In genomic region chr3:153641321-153641720, GRCh38 we compare ENCODE assay signal across 21 cellular contexts.
"Had no signal": no experiment of that assay in that cellular context is flagged by ENCODE, and none has a peak within 500 bp of the region (broad histone marks: within the 10 kb centered on the region; RNA-seq: fewer than 3 reads in every experiment).

No MANE protein-coding gene starts in this region.

- H3K27me3 ChIP-seq: body of pancreas, cardiac muscle cell, upper lobe of right lung had no signal

- DNase-seq: activated B cell treated with CpG ODN at 0.5 μM for 24 hours; activated CD4-positive, alpha-beta memory T cell treated with anti-CD3 and anti-CD28 coated beads for 36 hours; activated CD4-positive, alpha-beta T cell treated with anti-CD3 and anti-CD28 coated beads for 36 hours; activated gamma-delta T cell; activated naive CD4-positive, alpha-beta T cell treated with anti-CD3 and anti-CD28 coated beads, Interleukin-2, amount 50 U/mL, for 16 hours; activated naive CD8-positive, alpha-beta T cell treated with anti-CD3 and anti-CD28 coated beads, Interleukin-2, amount 50 U/mL, for 24 hours; body of pancreas; cortex of kidney; erythroblast; foreskin fibroblast; hippocampal formation; kidney; lower lobe of right lung; naive thymus-derived CD4-positive, alpha-beta T cell; stimulated activated CD4-positive, alpha-beta T cell treated with anti-CD3 and anti-CD28 coated beads, Interleukin-4, amount 100 ng/mL, for 24 hours; stimulated activated naive CD4-positive, alpha-beta T cell treated with Interleukin-2 at 50 U/mL for 16 hours; T-helper 9 cell; upper lobe of right lung had no signal

- H3K36me3 ChIP-seq: cardiac muscle cell, lower lobe of right lung, upper lobe of right lung had no signal

- H3K27me3 Mint-ChIP-seq: activated B cell treated with CpG ODN at 0.5 μM for 24 hours; activated CD4-positive, alpha-beta memory T cell treated with anti-CD3 and anti-CD28 coated beads for 36 hours; activated CD4-positive, alpha-beta T cell treated with anti-CD3 and anti-CD28 coated beads for 36 hours; activated naive CD8-positive, alpha-beta T cell treated with anti-CD3 and anti-CD28 coated beads, Interleukin-2, amount 50 U/mL, for 24 hours; naive thymus-derived CD4-positive, alpha-beta T cell had no signal

- H3K4me1 ChIP-seq: body of pancreas, lower lobe of right lung, upper lobe of right lung had no signal

- ATAC-seq: activated CD4-positive, alpha-beta T cell treated with anti-CD3 and anti-CD28 coated beads for 36 hours; activated naive CD8-positive, alpha-beta T cell treated with anti-CD3 and anti-CD28 coated beads, Interleukin-2, amount 50 U/mL, for 24 hours; body of pancreas; left lobe of liver; lower lobe of right lung; naive thymus-derived CD4-positive, alpha-beta T cell; upper lobe of right lung had no signal

- H3K9me3 ChIP-seq: body of pancreas, lower lobe of right lung, upper lobe of right lung had no signal

- H3K9me3 Mint-ChIP-seq: activated CD4-positive, alpha-beta memory T cell treated with anti-CD3 and anti-CD28 coated beads for 36 hours had no signal

- H3K4me3 ChIP-seq: body of pancreas, cardiac muscle cell, lower lobe of right lung, upper lobe of right lung had no signal

- H3K27ac ChIP-seq: body of pancreas, cardiac muscle cell, lower lobe of right lung, upper lobe of right lung had no signal

- H3K4me1 Mint-ChIP-seq: activated B cell treated with CpG ODN at 0.5 μM for 24 hours, neural crest cell had no signal

- H3K4me3 Mint-ChIP-seq: activated B cell treated with CpG ODN at 0.5 μM for 24 hours; activated CD4-positive, alpha-beta memory T cell treated with anti-CD3 and anti-CD28 coated beads for 36 hours; activated CD4-positive, alpha-beta T cell treated with anti-CD3 and anti-CD28 coated beads for 36 hours; activated naive CD8-positive, alpha-beta T cell treated with anti-CD3 and anti-CD28 coated beads, Interleukin-2, amount 50 U/mL, for 24 hours; neural crest cell had no signal

- H3K27ac Mint-ChIP-seq: activated B cell treated with CpG ODN at 0.5 μM for 24 hours; activated CD4-positive, alpha-beta memory T cell treated with anti-CD3 and anti-CD28 coated beads for 36 hours; activated CD4-positive, alpha-beta T cell treated with anti-CD3 and anti-CD28 coated beads for 36 hours; activated naive CD8-positive, alpha-beta T cell treated with anti-CD3 and anti-CD28 coated beads, Interleukin-2, amount 50 U/mL, for 24 hours had no signal
